In the genomic region with DNA sequence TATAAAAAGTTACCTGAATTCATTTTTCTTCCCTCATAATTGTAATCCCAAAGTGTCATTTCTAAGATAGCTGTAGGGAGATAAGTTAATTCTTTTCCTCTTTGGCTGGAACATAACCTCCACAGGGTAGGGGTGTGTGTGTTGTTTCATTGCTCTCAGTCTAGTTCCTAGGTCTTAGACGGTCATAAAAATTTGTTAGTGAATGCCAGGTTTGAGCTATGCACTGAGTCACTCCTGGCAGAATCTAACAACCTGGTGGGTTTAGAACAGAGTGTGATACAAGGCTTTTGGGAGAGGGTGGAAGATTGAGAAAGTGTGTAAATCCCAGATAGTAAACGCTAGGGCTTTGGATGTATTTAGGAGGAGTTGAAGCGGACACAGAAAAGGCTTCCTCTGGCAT, we compare ENCODE assay signal across 8 cellular contexts. TPM values are rescaled to one million over a fixed set of nuclear protein-coding genes. Genes with fewer than 3 reads are reported as not detected.
DNase-seq lines count a peak whose midpoint lies in the region; ATAC-seq, FAIRE-seq and TF ChIP-seq lines count a peak whose summit lies in the region.

No MANE protein-coding gene starts in this region.

- peaks cover 7% of the 10 kb centered on the region; the same call in 1 of the 2 replicates for H3K23me2 ChIP-seq in H1 (ENCODE audit: low read depth, low read length)

- H3K4me2 ChIP-seq in H1 (ENCODE audit: insufficient read depth in 1 of 2, low read depth in 2 of 2, low read length in 2 of 2) = peak overlapping the region; percentile 63 to 67
- H3K4me2 ChIP-seq in neuronal stem cell (ENCODE audit: insufficient read depth, low read length, poor library complexity, severe bottlenecking) = no peak overlapping the region

- H4K20me1 ChIP-seq in H1 (replicated peaks in 1 of 2; ENCODE audit: control insufficient read depth in 1 of 2, insufficient read depth in 2 of 2, low read length in 2 of 2) = peaks cover 3% of the 10 kb centered on the region in 2 experiments

- no peaks in the 10 kb centered on the region for H3K27me3 ChIP-seq in CD8-positive, alpha-beta T cell (ENCODE audit: insufficient read depth, low read length)
- H3K27me3 ChIP-seq in NT2/D1 (ENCODE audit: insufficient read depth, insufficient read length) (no peaks in the 10 kb centered on the region), H1 (replicated peaks in 1 of 4; ENCODE audit: control insufficient read depth in 3 of 4, extremely low read depth in 1 of 4, insufficient read depth in 3 of 4, low read length in 3 of 4) (no peaks in the 10 kb centered on the region), neuronal stem cell (ENCODE audit: control insufficient read depth in 3 of 3, insufficient read depth in 3 of 3, low read depth in 1 of 3, low read length in 3 of 3) (no peaks in the 10 kb centered on the region)

- TF ChIP-seq POLR2A in H1 (IDR thresholded peaks at IDR 0.05; ENCODE audit: control extremely low read depth in 1 of 2, low read depth in 2 of 2, low read length in 2 of 2) = no peak

- H3K56ac ChIP-seq in H1 (replicated peaks; ENCODE audit: insufficient read length, low read depth, low read length) = no peak overlapping the region

- H3K9ac ChIP-seq in NT2/D1 (ENCODE audit: insufficient read length, low read depth) = peak overlapping the region; percentile 77
- H3K9ac ChIP-seq in H1 (replicated peaks in 1 of 4; ENCODE audit: extremely low read depth in 1 of 4, low read depth in 3 of 4, low read length in 3 of 4) = peak overlapping the region in 1 of 4 experiments; percentile 6; a peak in 2 of 7 replicates
- H3K9ac ChIP-seq in neuronal stem cell (ENCODE audit: low read depth, low read length, poor library complexity) = no peak overlapping the region

- H2BK12ac ChIP-seq in H1 (ENCODE audit: low read depth, low read length) = no peak overlapping the region
- H2BK12ac ChIP-seq in neuronal stem cell (ENCODE audit: low read length) = no peak overlapping the region

- H3K4me1 Mint-ChIP-seq in CD8-positive, alpha-beta T cell (ENCODE audit: low read depth) = peaks cover 22% of the 10 kb centered on the region

- intact Hi-C loops in CD8-positive, alpha-beta T cell (cut with DNase I, micrococcal nuclease) = no loop called here

- no peak for TF ChIP-seq EP300 in H1 (IDR thresholded peaks at IDR 0.05; ENCODE audit: borderline replicate concordance in 1 of 2, low read depth in 2 of 2, low read length in 2 of 2)

- POLR2A ChIA-PET in CD8-positive, alpha-beta T cell (lab: Charles Lee) = interaction anchor here (0.6 to 2.3 kb wide), 16 partner anchors 9 to 682 kb away, joined by 3 to 13 read pairs (median 4); a partner anchor contains a TSS
- POLR2A ChIA-PET in H1 (lab: Charles Lee; ENCODE audit: partially characterized antibody) = interaction anchor here (0.7 to 7.1 kb wide), 17 partner anchors 10 to 165 kb away, joined by 3 to 92 read pairs (median 5); a partner anchor contains a TSS

- H3K4ac ChIP-seq in H1 (replicated peaks; ENCODE audit: insufficient read length, low read depth, low read length) = no peak overlapping the region
- no peak overlapping the region for H3K4ac ChIP-seq in neuronal stem cell (ENCODE audit: low read length)

- H2AK5ac ChIP-seq in H1 (ENCODE audit: low read depth, low read length) (no peak overlapping the region), neuronal stem cell (ENCODE audit: low read depth, low read length) (no peak overlapping the region)

- H4K8ac ChIP-seq in H1 (ENCODE audit: extremely low read depth, insufficient read depth, low read length) (peak overlapping the region; percentile 98; the same call in 1 of the 2 replicates), neuronal stem cell (ENCODE audit: low read depth, low read length) (no peak overlapping the region)

- peak overlapping the region; percentile 66 for H3K27ac Mint-ChIP-seq in CD8-positive, alpha-beta T cell

- peaks cover 1% of the 10 kb centered on the region for H3K36me3 ChIP-seq in CD8-positive, alpha-beta T cell (ENCODE audit: insufficient read depth, low read length)
- H3K36me3 ChIP-seq in NT2/D1 (ENCODE audit: insufficient read depth, insufficient read length, low read length) (peaks cover 59% of the 10 kb centered on the region), H1 (ENCODE audit: control insufficient read depth in 2 of 4, insufficient read depth in 4 of 4, low read length in 3 of 4) (peaks cover 6 to 16% (median 10%) of the 10 kb centered on the region in 4 experiments; a peak in 7 of 8 replicates), neuronal stem cell (replicated peaks in 1 of 2; ENCODE audit: control insufficient read depth in 2 of 2, insufficient read depth in 2 of 2, low read length in 2 of 2) (peaks cover 14 to 51% of the 10 kb centered on the region in 2 donors)

- H3K27ac ChIP-seq in CD8-positive, alpha-beta T cell (ENCODE audit: low read depth, low read length) = peak overlapping the region; percentile 50
- H3K27ac ChIP-seq in H1 (ENCODE audit: low read depth, low read length) = peak overlapping the region; percentile 78
- no peak overlapping the region for H3K27ac ChIP-seq in neuronal stem cell (replicated peaks; ENCODE audit: low read length)

- H3K23ac ChIP-seq in H1 (ENCODE audit: insufficient read length) (no peak overlapping the region), neuronal stem cell (ENCODE audit: low read depth, low read length, poor library complexity) (no peak overlapping the region)

- DNase-seq in CD8-positive, alpha-beta T cell = no peak
- DNase-seq in NT2/D1 (ENCODE audit: low read depth, low spot score) (no peak), H1 (ENCODE audit: low read depth in 1 of 2, low spot score in 2 of 2) (no peak), neuronal stem cell (ENCODE audit: low spot score) (no peak), activated gamma-delta T cell treated with Interleukin-2 at 50 U/mL for 16 hours (no peak), NCI-H1694 (lab: John Stamatoyannopoulos, UW) (no peak), mucosa of gallbladder (ENCODE audit: low spot score) (no peak), NCI-H2029 treated with DMSO at 0.1 percent for 48 hours (lab: John Stamatoyannopoulos, UW) (no peak)

- no peak overlapping the region for H3K18ac ChIP-seq in H1 (ENCODE audit: extremely low read depth, low read length)
- H3K18ac ChIP-seq in neuronal stem cell (ENCODE audit: low read length) = no peak overlapping the region

- H2BK120ac ChIP-seq in H1 (replicated peaks; ENCODE audit: low read depth, low read length) (no peak overlapping the region), neuronal stem cell (ENCODE audit: low read depth, low read length) (no peak overlapping the region)

- peaks cover 0 to 15% of the 10 kb centered on the region in 2 experiments; a peak in 2 of 4 replicates for H3K79me2 ChIP-seq in H1 (ENCODE audit: control insufficient read depth in 1 of 2, insufficient read depth in 2 of 2, low read length in 2 of 2)

- no peak overlapping the region for H3K14ac ChIP-seq in H1 (ENCODE audit: insufficient read length)
- H3K14ac ChIP-seq in neuronal stem cell (ENCODE audit: low read length) = no peak overlapping the region

- H3K4me3 ChIP-seq in CD8-positive, alpha-beta T cell (ENCODE audit: low read depth, low read length) = peak overlapping the region; percentile 59
- H3K4me3 ChIP-seq in NT2/D1 (ENCODE audit: insufficient read length, low read depth) (peak overlapping the region; percentile 51), H1 (ENCODE audit: extremely low read depth in 1 of 4, insufficient read depth in 2 of 4, low read depth in 3 of 4, low read length in 4 of 4) (peak overlapping the region; percentile 34 to 56 (median 52); a peak in 6 of 8 replicates), neuronal stem cell (ENCODE audit: low read length in 2 of 2) (peak overlapping the region in 1 of 2 donors; percentile 86)

- no peak overlapping the region for H2BK20ac ChIP-seq in H1 (ENCODE audit: low read length)

- peaks cover 8% of the 10 kb centered on the region; the same call in 1 of the 2 replicates for H3K79me1 ChIP-seq in H1 (ENCODE audit: low read depth, low read length)
- peaks cover 3% of the 10 kb centered on the region for H3K79me1 ChIP-seq in neuronal stem cell (ENCODE audit: low read depth, low read length)

- ATAC-seq in CD8-positive, alpha-beta T cell = no peak

- CTCF ChIA-PET in CD8-positive, alpha-beta T cell (lab: Charles Lee) = interaction anchor here (0.7 kb wide), 1 partner anchor 63 kb away, joined by 3 read pairs; no protein-coding TSS in a partner anchor
- CTCF ChIA-PET in H1 (lab: Charles Lee; ENCODE audit: partially characterized antibody) = interaction anchor here (1.6 kb wide), 1 partner anchor 13 kb away, joined by 6 read pairs; no protein-coding TSS in a partner anchor

- peaks cover 41% of the 10 kb centered on the region for H3K36me3 Mint-ChIP-seq in CD8-positive, alpha-beta T cell

- H3K4me1 ChIP-seq in CD8-positive, alpha-beta T cell (ENCODE audit: insufficient read depth, low read length) = peaks cover 12% of the 10 kb centered on the region
- peaks cover 3% of the 10 kb centered on the region for H3K4me1 ChIP-seq in NT2/D1 (ENCODE audit: insufficient read depth, insufficient read length)
- peaks cover 0 to 4% (median 0%) of the 10 kb centered on the region in 4 experiments; a peak in 2 of 7 replicates for H3K4me1 ChIP-seq in H1 (replicated peaks in 1 of 4; ENCODE audit: control insufficient read depth in 3 of 4, insufficient read depth in 4 of 4, low read length in 3 of 4)
- peaks cover 0 to 2% of the 10 kb centered on the region in 2 donors for H3K4me1 ChIP-seq in neuronal stem cell (ENCODE audit: control insufficient read depth in 2 of 2, insufficient read depth in 1 of 2, low read depth in 1 of 2, low read length in 2 of 2)

- no peak for TF ChIP-seq RAD21 in H1 (IDR thresholded peaks at IDR 0.05 in 1 of 2, conservative IDR thresholded peaks at IDR 0.05 in 1 of 2; ENCODE audit: low read depth in 2 of 2, low read length in 2 of 2)

- H4K5ac ChIP-seq in H1 (ENCODE audit: insufficient read length, low read depth, low read length) = no peak overlapping the region

- no peak for FAIRE-seq in H1 (lab: Jason Lieb, UNC)

- no peaks in the 10 kb centered on the region for H3K9me3 ChIP-seq in CD8-positive, alpha-beta T cell (ENCODE audit: low read length)
- H3K9me3 ChIP-seq in NT2/D1 (ENCODE audit: insufficient read depth, low read length) = no peaks in the 10 kb centered on the region
- H3K9me3 ChIP-seq in H1 (ENCODE audit: insufficient read depth in 2 of 2, low read depth in 1 of 2, low read length in 1 of 2) = no peaks in the 10 kb centered on the region
- H3K9me3 ChIP-seq in neuronal stem cell (replicated peaks in 1 of 2; ENCODE audit: control insufficient read depth in 2 of 2, insufficient read depth in 1 of 2, low read depth in 1 of 2, low read length in 2 of 2) = no peaks in the 10 kb centered on the region

- no peak overlapping the region for H4K91ac ChIP-seq in H1 (replicated peaks; ENCODE audit: insufficient read length, low read length)
- H4K91ac ChIP-seq in neuronal stem cell (ENCODE audit: low read depth, low read length, poor library complexity) = no peak overlapping the region

- H3K27me3 Mint-ChIP-seq in CD8-positive, alpha-beta T cell (ENCODE audit: low read depth) = no peaks in the 10 kb centered on the region

- TF ChIP-seq CTCF in CD8-positive, alpha-beta T cell (IDR thresholded peaks at IDR 0.05) = no peak
- TF ChIP-seq CTCF in H1 (IDR thresholded peaks at IDR 0.05; ENCODE audit: control extremely low read depth in 1 of 3, insufficient read depth in 1 of 3, low read depth in 1 of 3, low read length in 3 of 3) = no peak

- no peak overlapping the region; the same call in none of the 2 replicates for H2BK5ac ChIP-seq in H1 (ENCODE audit: low read depth, low read length)
- H2BK5ac ChIP-seq in neuronal stem cell (ENCODE audit: low read length) = no peak overlapping the region

- H2AFZ ChIP-seq in H1 (ENCODE audit: low read length) (no peak overlapping the region), neuronal stem cell (ENCODE audit: low read length) (peak overlapping the region; percentile 82)

- H3K4me3 Mint-ChIP-seq in CD8-positive, alpha-beta T cell = peak overlapping the region; percentile 89

- 78% methylated on average over 3 of the region's 3 CpGs; no CpG with 5 or more reads in 1 of the 2 experiments for WGBS in H1 (ENCODE audit: extremely low coverage in 1 of 2, insufficient coverage in 1 of 2, insufficient read length in 1 of 2, insufficient replicate concordance in 2 of 2, low coverage in 1 of 2, low lambda C conversion rate in 2 of 2, missing lambda C conversion rate in 1 of 2), 2 experiments
- WGBS in neuronal stem cell (ENCODE audit: extremely low coverage in 2 of 2, insufficient read length in 2 of 2, insufficient replicate concordance in 1 of 2), 2 donors = no CpG with 5 or more reads among the region's 3 CpGs

- H2BK15ac ChIP-seq in H1 (ENCODE audit: low read length) (no peak overlapping the region), neuronal stem cell (ENCODE audit: low read length) (no peak overlapping the region)

- no peaks in the 10 kb centered on the region for H3K9me3 Mint-ChIP-seq in CD8-positive, alpha-beta T cell

RNA-seq across cellular contexts. Expression of a gene that starts 0.9 kb away (rescaled TPM):
- total RNA-seq in CD8-positive, alpha-beta T cell = 10 to 100 TPM; 26.4 to 36.3 TPM
- 36.0 and 37.2 TPM in 2 replicates for total RNA-seq in H1 (2021; fragmentation: NEBNext Ultra II Directional; extraction: Animal tissue kit (Norgen Biotek cat#: 25700))
- polyA plus RNA-seq in H1 (2011; rRNA removed) = 53.4 and 63.9 TPM in 2 replicates
- 43.7 TPM for polyA plus RNA-seq in H1 (2011; cell fraction: cytosol; rRNA removed)
- 123 TPM for polyA plus RNA-seq in H1 (2011; cell fraction: nucleus; rRNA removed)
- polyA plus RNA-seq in H1 (2012, experiment 1 of 2) = 30.6 to 44.5 TPM (median 43.0 TPM) in 4 replicates
- 47.4 TPM for polyA plus RNA-seq in H1 (2012, experiment 2 of 2)
- polyA plus RNA-seq in H1 (2013, experiment 1 of 2) = 28.4 TPM
- 26.2 TPM for polyA plus RNA-seq in H1 (2013, experiment 2 of 2)
- 29.9 and 30.1 TPM in 2 replicates for polyA minus RNA-seq in H1 (2011; rRNA and poly(A)+ RNA removed)
- 10.9 TPM for polyA minus RNA-seq in H1 (2011; cell fraction: cytosol; rRNA and poly(A)+ RNA removed)
- polyA minus RNA-seq in H1 (2011; cell fraction: nucleus; rRNA and poly(A)+ RNA removed) = 43.9 TPM
- polyA plus RNA-seq in neuronal stem cell (2013, experiment 1 of 2) = 22.6 TPM
- 21.7 TPM for polyA plus RNA-seq in neuronal stem cell (2013, experiment 2 of 2)
- 39.2 TPM for total RNA-seq in mucosa of gallbladder

RNA-seq across cellular contexts. Expression of a gene that starts 14.5 kb away (rescaled TPM):
- total RNA-seq in CD8-positive, alpha-beta T cell = 1 to 10 TPM; 2.7 to 3.6 TPM
- 5.2 and 6.0 TPM in 2 replicates for total RNA-seq in H1 (2021; fragmentation: NEBNext Ultra II Directional; extraction: Animal tissue kit (Norgen Biotek cat#: 25700))
- 5.6 and 7.1 TPM in 2 replicates for polyA plus RNA-seq in H1 (2011; rRNA removed)
- polyA plus RNA-seq in H1 (2011; cell fraction: cytosol; rRNA removed) = 8.1 TPM
- polyA plus RNA-seq in H1 (2011; cell fraction: nucleus; rRNA removed) = 21.1 TPM
- 4.8 to 7.5 TPM (median 6.4 TPM) in 4 replicates for polyA plus RNA-seq in H1 (2012, experiment 1 of 2)
- polyA plus RNA-seq in H1 (2012, experiment 2 of 2) = 2.6 TPM
- polyA plus RNA-seq in H1 (2013, experiment 1 of 2) = 4.8 TPM
- 5.5 TPM for polyA plus RNA-seq in H1 (2013, experiment 2 of 2)
- 1.4 and 1.9 TPM in 2 replicates for polyA minus RNA-seq in H1 (2011; rRNA and poly(A)+ RNA removed)
- 3.4 TPM for polyA minus RNA-seq in H1 (2011; cell fraction: cytosol; rRNA and poly(A)+ RNA removed)
- polyA minus RNA-seq in H1 (2011; cell fraction: nucleus; rRNA and poly(A)+ RNA removed) = 6.3 TPM
- polyA plus RNA-seq in neuronal stem cell (2013, experiment 1 of 2) = 7.2 TPM
- polyA plus RNA-seq in neuronal stem cell (2013, experiment 2 of 2) = 7.6 TPM
- 13.2 TPM for total RNA-seq in mucosa of gallbladder

RNA-seq across cellular contexts. Expression of a gene that starts 14.8 kb away (rescaled TPM):
- total RNA-seq in CD8-positive, alpha-beta T cell = 100 to 1,000 TPM in 1 of 2 experiments, 10 to 100 TPM in 1; 98.7 to 101 TPM
- total RNA-seq in H1 (2021; fragmentation: NEBNext Ultra II Directional; extraction: Animal tissue kit (Norgen Biotek cat#: 25700)) = 68.7 and 70.8 TPM in 2 replicates
- polyA plus RNA-seq in H1 (2011; rRNA removed) = 36.9 and 38.5 TPM in 2 replicates
- 35.0 TPM for polyA plus RNA-seq in H1 (2011; cell fraction: cytosol; rRNA removed)
- polyA plus RNA-seq in H1 (2011; cell fraction: nucleus; rRNA removed) = 113 TPM
- 48.2 to 55.3 TPM (median 49.7 TPM) in 4 replicates for polyA plus RNA-seq in H1 (2012, experiment 1 of 2)
- polyA plus RNA-seq in H1 (2012, experiment 2 of 2) = 41.0 TPM
- polyA plus RNA-seq in H1 (2013, experiment 1 of 2) = 25.7 TPM
- 25.3 TPM for polyA plus RNA-seq in H1 (2013, experiment 2 of 2)
- 69.9 and 90.6 TPM in 2 replicates for polyA minus RNA-seq in H1 (2011; rRNA and poly(A)+ RNA removed)
- polyA minus RNA-seq in H1 (2011; cell fraction: cytosol; rRNA and poly(A)+ RNA removed) = 33.1 TPM
- polyA minus RNA-seq in H1 (2011; cell fraction: nucleus; rRNA and poly(A)+ RNA removed) = 44.6 TPM
- polyA plus RNA-seq in neuronal stem cell (2013, experiment 1 of 2) = 35.7 TPM
- 38.4 TPM for polyA plus RNA-seq in neuronal stem cell (2013, experiment 2 of 2)
- 129 TPM for total RNA-seq in mucosa of gallbladder

RNA-seq across cellular contexts. Expression of a gene that starts 39.7 kb away (rescaled TPM):
- total RNA-seq in CD8-positive, alpha-beta T cell = 1 to 10 TPM; 1.7 to 1.9 TPM
- total RNA-seq in H1 (2021; fragmentation: NEBNext Ultra II Directional; extraction: Animal tissue kit (Norgen Biotek cat#: 25700)) = 19.3 and 19.5 TPM in 2 replicates
- 11.0 and 13.6 TPM in 2 replicates for polyA plus RNA-seq in H1 (2011; rRNA removed)
- polyA plus RNA-seq in H1 (2011; cell fraction: cytosol; rRNA removed) = 8.2 TPM
- 21.5 TPM for polyA plus RNA-seq in H1 (2011; cell fraction: nucleus; rRNA removed)
- 14.4 to 17.5 TPM (median 15.0 TPM) in 4 replicates for polyA plus RNA-seq in H1 (2012, experiment 1 of 2)
- polyA plus RNA-seq in H1 (2012, experiment 2 of 2) = 11.9 TPM
- polyA plus RNA-seq in H1 (2013, experiment 1 of 2) = 12.5 TPM
- 11.1 TPM for polyA plus RNA-seq in H1 (2013, experiment 2 of 2)
- polyA minus RNA-seq in H1 (2011; rRNA and poly(A)+ RNA removed) = 9.9 and 11.1 TPM in 2 replicates
- polyA minus RNA-seq in H1 (2011; cell fraction: cytosol; rRNA and poly(A)+ RNA removed) = 10.2 TPM
- polyA minus RNA-seq in H1 (2011; cell fraction: nucleus; rRNA and poly(A)+ RNA removed) = 18.8 TPM
- polyA plus RNA-seq in neuronal stem cell (2013, experiment 1 of 2) = 10.7 TPM
- 11.2 TPM for polyA plus RNA-seq in neuronal stem cell (2013, experiment 2 of 2)
- 18.9 TPM for total RNA-seq in mucosa of gallbladder

RNA-seq across cellular contexts. Expression of a gene that starts 48.4 kb away (rescaled TPM):
- total RNA-seq in CD8-positive, alpha-beta T cell = 10 to 100 TPM; 70.1 to 85.6 TPM
- total RNA-seq in H1 (2021; fragmentation: NEBNext Ultra II Directional; extraction: Animal tissue kit (Norgen Biotek cat#: 25700)) = 54.3 and 58.7 TPM in 2 replicates
- polyA plus RNA-seq in H1 (2011; rRNA removed) = 5.5 and 9.5 TPM in 2 replicates
- polyA plus RNA-seq in H1 (2011; cell fraction: cytosol; rRNA removed) = 2.4 TPM
- 16.9 TPM for polyA plus RNA-seq in H1 (2011; cell fraction: nucleus; rRNA removed)
- polyA plus RNA-seq in H1 (2012, experiment 1 of 2) = 12.7 to 20.6 TPM (median 16.9 TPM) in 4 replicates
- 8.1 TPM for polyA plus RNA-seq in H1 (2012, experiment 2 of 2)
- polyA plus RNA-seq in H1 (2013, experiment 1 of 2) = 18.2 TPM
- 16.0 TPM for polyA plus RNA-seq in H1 (2013, experiment 2 of 2)
- polyA minus RNA-seq in H1 (2011; rRNA and poly(A)+ RNA removed) = 11.7 and 17.0 TPM in 2 replicates
- polyA minus RNA-seq in H1 (2011; cell fraction: cytosol; rRNA and poly(A)+ RNA removed) = 19.4 TPM
- 27.4 TPM for polyA minus RNA-seq in H1 (2011; cell fraction: nucleus; rRNA and poly(A)+ RNA removed)
- 15.9 TPM for polyA plus RNA-seq in neuronal stem cell (2013, experiment 1 of 2)
- 17.9 TPM for polyA plus RNA-seq in neuronal stem cell (2013, experiment 2 of 2)
- total RNA-seq in mucosa of gallbladder = 89.5 TPM
